Comparison of ENCODE assay signal across 10 cellular contexts in the genomic region with DNA sequence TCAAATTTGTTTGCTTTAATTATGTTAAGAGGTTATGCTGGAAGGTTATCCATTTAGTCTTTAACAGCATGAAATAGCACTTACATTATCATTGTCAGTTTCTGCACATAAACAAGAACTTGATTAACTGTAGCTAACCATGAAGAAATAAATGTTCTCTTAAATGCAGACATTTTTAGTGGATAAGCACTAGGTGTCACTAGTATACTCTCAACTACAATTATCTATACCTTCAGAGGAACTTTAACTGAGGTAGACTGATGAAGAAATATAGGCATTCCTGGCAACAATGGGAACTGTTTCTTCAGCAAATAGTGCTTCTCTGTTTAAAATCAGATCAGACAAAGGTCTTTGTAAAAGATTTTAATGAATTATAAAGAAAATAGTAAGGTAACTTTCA.
A peak's percentile ranks its signal among the peaks of the same experiment; 100 is the strongest.
DNase-seq lines count a peak whose midpoint lies in the region; ATAC-seq, FAIRE-seq and TF ChIP-seq lines count a peak whose summit lies in the region.
"Had no signal": no experiment of that assay in that cellular context is flagged by ENCODE, and none has a peak within 500 bp of the region (broad histone marks: within the 10 kb centered on the region; RNA-seq: fewer than 3 reads in every experiment).

No MANE protein-coding gene starts in this region.

- H3K9ac ChIP-seq in kidney (ENCODE audit: low read length in 2 of 2), result no peak overlapping the region

- no peaks in the 10 kb centered on the region for H3K9me3 ChIP-seq in kidney (ENCODE audit: control insufficient read depth in 1 of 2, low read length in 2 of 2)

- ATAC-seq in HG03521 (IDR thresholded peaks at IDR 0.05; ENCODE audit: unreplicated experiment), result no peak
- ATAC-seq in GM21529 (IDR thresholded peaks at IDR 0.05; ENCODE audit: unreplicated experiment), result no peak
- no peak for ATAC-seq in GM21390 (IDR thresholded peaks at IDR 0.05; ENCODE audit: unreplicated experiment)

- H3K4me1 ChIP-seq in kidney (ENCODE audit: control insufficient read depth in 1 of 2, insufficient read depth in 1 of 2, low read depth in 1 of 2, low read length in 2 of 2), result no peaks in the 10 kb centered on the region

- H3K27ac ChIP-seq in kidney (ENCODE audit: low read depth in 2 of 2, low read length in 2 of 2), result no peak overlapping the region
- H3K27ac ChIP-seq: SK-N-MC had no signal

- peak; percentile 29 for DNase-seq in COR-L47 (lab: John Stamatoyannopoulos, UW)
- DNase-seq in HS-5 (ENCODE audit: low read depth), result peak; percentile 6
- peak; percentile 22 for DNase-seq in SK-MEL-5 (ENCODE audit: low read depth, low spot score)
- no peak for DNase-seq in kidney
- DNase-seq in mesenteric fat pad (ENCODE audit: low spot score), result no peak
- DNase-seq: GDM1 had no signal

- peak; percentile 76 for FAIRE-seq in kidney (lab: Jason Lieb, UNC)

- in situ Hi-C loops in SK-MEL-5 (cut with HindIII; ENCODE audit: low pct_unique_long_range_greater_than_20kb, low sequenced_read_pairs), result no loop called here

- no peaks in the 10 kb centered on the region for H3K36me3 ChIP-seq in kidney (ENCODE audit: control insufficient read depth in 1 of 2, insufficient read depth in 2 of 2, low read length in 2 of 2)

- intact Hi-C loops in kidney (cut with DNase I), result no loop called here

- no peak overlapping the region for H3K4me3 ChIP-seq in kidney (ENCODE audit: low read length in 2 of 2)
- H3K4me3 ChIP-seq: SK-N-MC had no signal

- peak; percentile 21 for TF ChIP-seq CTCF in kidney (IDR thresholded peaks at IDR 0.05; ENCODE audit: borderline replicate concordance, extremely low read depth, insufficient read depth)

Comparison
In these comparisons a context has a peak if more than half of its experiments do, and no peak if none do; other contexts are left out.
1. DNase-seq: peak in COR-L47 (single experiment), HS-5 (single experiment) and SK-MEL-5 (single experiment); none in kidney (single experiment) and mesenteric fat pad (single experiment).